Comparison of ENCODE assay signal across 8 cellular contexts in the genomic region with DNA sequence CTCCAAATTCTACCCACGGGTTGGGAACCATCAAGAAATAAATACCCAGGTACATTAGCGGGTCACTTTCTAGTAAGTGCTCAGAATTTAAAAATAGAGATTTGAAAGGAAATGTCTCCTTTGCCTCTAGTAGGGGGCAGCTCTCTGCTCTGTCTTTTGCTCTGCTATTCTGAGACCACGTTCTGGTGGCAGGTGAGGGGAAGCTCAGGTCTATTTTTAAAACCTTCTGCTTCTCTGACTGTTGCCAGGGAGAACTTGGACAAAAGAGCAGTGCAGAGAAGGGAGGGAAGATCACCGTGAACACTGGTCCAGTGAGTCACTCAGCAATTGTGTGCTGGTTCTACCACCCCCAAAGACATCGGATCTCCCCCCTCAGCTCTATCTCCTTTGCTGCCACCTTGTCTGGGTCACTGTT.
DNase-seq lines count a peak whose midpoint lies in the region; ATAC-seq and TF ChIP-seq lines count a peak whose summit lies in the region.
"Had no signal": no experiment of that assay in that cellular context is flagged by ENCODE, and none has a peak within 500 bp of the region (broad histone marks: within the 10 kb centered on the region; RNA-seq: fewer than 3 reads in every experiment).

No MANE protein-coding gene starts in this region.

- no peak for TF ChIP-seq EP300 in ovary (IDR thresholded peaks at IDR 0.05)

- 0 out of 2 replicates have a peak, but pooled peaks cover 11% of the 10 kb centered on the region for H3K27me3 ChIP-seq in OCI-LY3 (ENCODE audit: low read depth, low read length)
- no peaks in the 10 kb centered on the region for H3K27me3 ChIP-seq in ovary

- H3K4me1 Mint-ChIP-seq in natural killer cell, result peaks cover 15 to 24% of the 10 kb centered on the region in 2 donors
- no peaks in the 10 kb centered on the region for H3K4me1 Mint-ChIP-seq in activated CD4-positive, alpha-beta T cell treated with anti-CD3 and anti-CD28 coated beads for 36 hours

- POLR2A ChIA-PET in activated CD4-positive, alpha-beta T cell treated with anti-CD3 and anti-CD28 coated beads for 36 hours (lab: Charles Lee), result no interaction called here

- WGBS in ovary, 3 donors, result 43 to 45% (median 44%) methylated on average over 5 of the region's 5 CpGs

- H3K27ac Mint-ChIP-seq in natural killer cell, result peak overlapping the region; percentile 78 to 83
- H3K27ac Mint-ChIP-seq in activated CD4-positive, alpha-beta T cell treated with anti-CD3 and anti-CD28 coated beads for 36 hours, result no peak overlapping the region

- CTCF ChIA-PET in activated CD4-positive, alpha-beta T cell treated with anti-CD3 and anti-CD28 coated beads for 36 hours (lab: Charles Lee), result no interaction called here

- ATAC-seq in GM18909 (IDR thresholded peaks at IDR 0.05; ENCODE audit: poor library complexity, unreplicated experiment), result peak; percentile 40
- peak; percentile 35 for ATAC-seq in HG02588 (IDR thresholded peaks at IDR 0.05; ENCODE audit: unreplicated experiment)
- ATAC-seq in natural killer cell, result peak in 2 of 3 donors; percentile 38 to 72
- ATAC-seq in activated CD4-positive, alpha-beta T cell treated with anti-CD3 and anti-CD28 coated beads for 36 hours, result no peak

- no peak for TF ChIP-seq POLR2A in ovary (IDR thresholded peaks at IDR 0.05)

- no peaks in the 10 kb centered on the region for H3K79me2 ChIP-seq in OCI-LY3 (ENCODE audit: low read length)

- H3K36me3 ChIP-seq in OCI-LY3 (replicated peaks; ENCODE audit: low read depth, low read length), result no peaks in the 10 kb centered on the region
- no peaks in the 10 kb centered on the region for H3K36me3 ChIP-seq in ovary

- TF ChIP-seq CTCF in OCI-LY3 (IDR thresholded peaks at IDR 0.05; ENCODE audit: low read depth, low read length) (no peak), natural killer cell (IDR thresholded peaks at IDR 0.05) (no peak), ovary (IDR thresholded peaks at IDR 0.05) (no peak)

- H3K9ac ChIP-seq in OCI-LY3 (ENCODE audit: low read length), result no peak overlapping the region

- H4K20me1 ChIP-seq in OCI-LY3 (ENCODE audit: insufficient read depth, low read length), result no peaks in the 10 kb centered on the region

- H3K9me3 ChIP-seq in OCI-LY3 (ENCODE audit: insufficient read depth, low read length) (no peaks in the 10 kb centered on the region), ovary (no peaks in the 10 kb centered on the region)

- peak overlapping the region; percentile 81 for H3K4me3 Mint-ChIP-seq in natural killer cell
- H3K4me3 Mint-ChIP-seq in activated CD4-positive, alpha-beta T cell treated with anti-CD3 and anti-CD28 coated beads for 36 hours, result no peak overlapping the region
- H3K4me3 Mint-ChIP-seq: activated naive CD4-positive, alpha-beta T cell treated with anti-CD3 and anti-CD28 coated beads for 36 hours had no signal

- DNase-seq in natural killer cell (no peak), ovary (no peak)
- DNase-seq in activated CD4-positive, alpha-beta T cell treated with anti-CD3 and anti-CD28 coated beads, Interleukin-2, amount 50 U/mL, for 4 hours, result no peak
- no peak for DNase-seq in activated CD4-positive, alpha-beta T cell treated with anti-CD3 and anti-CD28 coated beads for 36 hours
- DNase-seq: activated naive CD4-positive, alpha-beta T cell treated with anti-CD3 and anti-CD28 coated beads for 36 hours had no signal

- H3K4me3 ChIP-seq in OCI-LY3 (ENCODE audit: low read length), result no peak overlapping the region
- H3K4me3 ChIP-seq in ovary, result no peak overlapping the region

- H3K36me3 Mint-ChIP-seq in natural killer cell, result no peaks in the 10 kb centered on the region
- H3K36me3 Mint-ChIP-seq in activated CD4-positive, alpha-beta T cell treated with anti-CD3 and anti-CD28 coated beads for 36 hours (ENCODE audit: low read depth), result no peaks in the 10 kb centered on the region

- no peaks in the 10 kb centered on the region for H3K9me3 Mint-ChIP-seq in natural killer cell
- no peaks in the 10 kb centered on the region for H3K9me3 Mint-ChIP-seq in activated CD4-positive, alpha-beta T cell treated with anti-CD3 and anti-CD28 coated beads for 36 hours (ENCODE audit: low read depth)
- H3K9me3 Mint-ChIP-seq: activated naive CD4-positive, alpha-beta T cell treated with anti-CD3 and anti-CD28 coated beads for 36 hours had no signal

- H2AFZ ChIP-seq in OCI-LY3 (ENCODE audit: low read depth, low read length), result no peak overlapping the region

- no peaks in the 10 kb centered on the region for H3K27me3 Mint-ChIP-seq in natural killer cell (ENCODE audit: low read depth in 2 of 2)
- H3K27me3 Mint-ChIP-seq in activated CD4-positive, alpha-beta T cell treated with anti-CD3 and anti-CD28 coated beads for 36 hours, result peaks cover 17% of the 10 kb centered on the region

- intact Hi-C loops in natural killer cell (cut with micrococcal nuclease) (no loop called here), ovary (cut with DNase I) (no loop called here)
- intact Hi-C loops in activated CD4-positive, alpha-beta T cell treated with anti-CD3 and anti-CD28 coated beads for 36 hours (cut with DNase I, micrococcal nuclease), result no loop called here

- H3K4me1 ChIP-seq in OCI-LY3 (ENCODE audit: low read length) (peaks cover 14% of the 10 kb centered on the region), ovary (ENCODE audit: insufficient read depth) (no peaks in the 10 kb centered on the region)

- no peak overlapping the region for H3K27ac ChIP-seq in OCI-LY3 (ENCODE audit: low read length)
- no peak overlapping the region for H3K27ac ChIP-seq in ovary

- peak overlapping the region; percentile 41 for H3K4me2 ChIP-seq in OCI-LY3 (ENCODE audit: low read length)
